ENCODE assay signal across 9 cellular contexts in genomic region chr13:60448907-60449510, GRCh38. TPM values are rescaled to one million over a fixed set of nuclear protein-coding genes. Genes with fewer than 3 reads are reported as not detected.
DNase-seq lines count a peak whose midpoint lies in the region; ATAC-seq and TF ChIP-seq lines count a peak whose summit lies in the region.
"Had no signal": no experiment of that assay in that cellular context is flagged by ENCODE, and none has a peak within 500 bp of the region (broad histone marks: within the 10 kb centered on the region; RNA-seq: fewer than 3 reads in every experiment).

No MANE protein-coding gene starts in this region.

- H3K4me1 ChIP-seq in foreskin keratinocyte: no peaks in the 10 kb centered on the region

- TF ChIP-seq CTCF in foreskin keratinocyte (conservative IDR thresholded peaks at IDR 0.05): peak; percentile 74

- peak; percentile 76 for ATAC-seq in GM21717 (IDR thresholded peaks at IDR 0.05; ENCODE audit: unreplicated experiment)
- peak; percentile 73 for ATAC-seq in foreskin keratinocyte
- ATAC-seq in HG03571 (IDR thresholded peaks at IDR 0.05; ENCODE audit: unreplicated experiment): no peak
- ATAC-seq: activated naive CD4-positive, alpha-beta T cell treated with anti-CD3 and anti-CD28 coated beads, Interleukin-2, amount 50 U/mL, for 72 hours had no signal

- no peaks in the 10 kb centered on the region for H3K27me3 ChIP-seq in foreskin keratinocyte

- peak; percentile 33 for DNase-seq in NCI-H146 (lab: John Stamatoyannopoulos, UW)
- no peak for DNase-seq in NCI-H146 treated with DMSO at 0.1 percent for 48 hours (lab: John Stamatoyannopoulos, UW; ENCODE audit: unreplicated experiment)
- DNase-seq in Kasumi-1 (lab: John Stamatoyannopoulos, UW): peak; percentile 53 to 76
- DNase-seq in SW480 (ENCODE audit: low spot score): peak; percentile 31
- DNase-seq in foreskin keratinocyte: peak in 1 of 2 donors; percentile 23
- peak; percentile 76 for DNase-seq in renal cortical epithelial cell (ENCODE audit: low read depth)

- no peak overlapping the region for H3K27ac ChIP-seq in foreskin keratinocyte

RNA-seq across cellular contexts. Expression of gene TDRD3, which starts 52.0 kb away (rescaled TPM):
- total RNA-seq in foreskin keratinocyte (12.1 and 14.1 TPM in 2 replicates), renal cortical epithelial cell (17.7 and 21.0 TPM in 2 replicates)
- polyA plus RNA-seq in foreskin keratinocyte: 5.9 and 6.8 TPM in 2 replicates
